ENCODE assay signal across 12 cellular contexts in genomic region chr1:181095260-181095659, GRCh38. TPM values are rescaled to one million over a fixed set of nuclear protein-coding genes. Genes with fewer than 3 reads are reported as not detected.
DNase-seq lines count a peak whose midpoint lies in the region; ATAC-seq and TF ChIP-seq lines count a peak whose summit lies in the region.
"Had no signal": no experiment of that assay in that cellular context is flagged by ENCODE, and none has a peak within 500 bp of the region (broad histone marks: within the 10 kb centered on the region; RNA-seq: fewer than 3 reads in every experiment).

No MANE protein-coding gene starts in this region.

- H3K9me3 Mint-ChIP-seq in chondrocyte (ENCODE audit: low read depth) = no peaks in the 10 kb centered on the region
- no peaks in the 10 kb centered on the region for H3K9me3 Mint-ChIP-seq in nephron
- no peaks in the 10 kb centered on the region for H3K9me3 Mint-ChIP-seq in type B pancreatic cell

- H3K4me3 Mint-ChIP-seq in chondrocyte (ENCODE audit: unreplicated experiment) (peak overlapping the region; percentile 46), nephron (peak overlapping the region in 2 of 3 experiments; percentile 43 to 48), type B pancreatic cell (peak overlapping the region; percentile 7)

- intact Hi-C loops in left ventricle myocardium inferior (cut with micrococcal nuclease) = no loop called here
- intact Hi-C loops in left cardiac atrium (cut with DNase I) = no loop called here

- peaks cover 91% of the 10 kb centered on the region for H3K4me1 ChIP-seq in left ventricle myocardium inferior
- peaks cover 48% of the 10 kb centered on the region for H3K4me1 ChIP-seq in HAP-1

- ATAC-seq in left cardiac atrium (no peak), GM18907 (IDR thresholded peaks at IDR 0.05; ENCODE audit: unreplicated experiment) (no peak)
- ATAC-seq: esophagus mucosa, left colon, right lobe of liver had no signal

- H3K9me3 ChIP-seq in left ventricle myocardium inferior (replicated peaks) = no peaks in the 10 kb centered on the region
- no peaks in the 10 kb centered on the region for H3K9me3 ChIP-seq in HAP-1
- H3K9me3 ChIP-seq: right lobe of liver had no signal

- TF ChIP-seq CTCF in left ventricle myocardium inferior (IDR thresholded peaks at IDR 0.05; ENCODE audit: borderline replicate concordance) (no peak), chondrocyte (IDR thresholded peaks at IDR 0.05) (no peak), nephron (IDR thresholded peaks at IDR 0.05; ENCODE audit: unreplicated experiment in 3 of 3) (no peak), type B pancreatic cell (conservative IDR thresholded peaks at IDR 0.05) (no peak)

- H3K36me3 Mint-ChIP-seq in chondrocyte (ENCODE audit: low read depth) (peaks cover 6% of the 10 kb centered on the region), nephron (ENCODE audit: low read depth) (peaks cover 4% of the 10 kb centered on the region), type B pancreatic cell (peaks cover 9% of the 10 kb centered on the region)

- H3K36me3 ChIP-seq in left ventricle myocardium inferior (peaks cover 7% of the 10 kb centered on the region), HAP-1 (replicated peaks) (no peaks in the 10 kb centered on the region; the same call in 1 of the 2 replicates)
- H3K36me3 ChIP-seq: right lobe of liver had no signal

- in situ Hi-C loops in HAP-1 (cut with MboI; ENCODE audit: low sequenced_read_pairs) = no loop called here

- H3K27me3 Mint-ChIP-seq in chondrocyte (ENCODE audit: low read depth) (no peaks in the 10 kb centered on the region), nephron (ENCODE audit: low read depth) (no peaks in the 10 kb centered on the region), type B pancreatic cell (peaks cover 7% of the 10 kb centered on the region)

- H3K4me1 Mint-ChIP-seq in chondrocyte (ENCODE audit: low read depth) (peaks cover 93% of the 10 kb centered on the region), nephron (peaks cover 90% of the 10 kb centered on the region), type B pancreatic cell (ENCODE audit: unreplicated experiment) (peaks cover 71% of the 10 kb centered on the region)

- H3K27ac ChIP-seq in left ventricle myocardium inferior (replicated peaks) = peak overlapping the region; percentile 78
- H3K27ac ChIP-seq: right lobe of liver had no signal

- DNase-seq in left ventricle myocardium inferior (no peak), left cardiac atrium (no peak), chondrocyte (ENCODE audit: low spot score) (no peak), type B pancreatic cell (ENCODE audit: extremely low spot score, unreplicated experiment) (no peak), midbrain (lab: John Stamatoyannopoulos, UW) (no peak), HAP-1 (ENCODE audit: low spot score in 2 of 2) (no peak)
- DNase-seq: left colon, NCI-H748 treated with DMSO at 0.1 percent for 48 hours, right lobe of liver had no signal

- peak overlapping the region; percentile 93 for H3K27ac Mint-ChIP-seq in chondrocyte (ENCODE audit: unreplicated experiment)
- peak overlapping the region; percentile 87 to 99 (median 98) for H3K27ac Mint-ChIP-seq in nephron
- H3K27ac Mint-ChIP-seq in type B pancreatic cell = peak overlapping the region; percentile 65

- H3K27me3 ChIP-seq in left ventricle myocardium inferior (ENCODE audit: low read depth) = no peaks in the 10 kb centered on the region
- H3K27me3 ChIP-seq in HAP-1 (ENCODE audit: low read depth) = no peaks in the 10 kb centered on the region
- H3K27me3 ChIP-seq: right lobe of liver had no signal

- H3K4me3 ChIP-seq in left ventricle myocardium inferior (peak overlapping the region; percentile 13), HAP-1 (no peak overlapping the region)
- H3K4me3 ChIP-seq: right lobe of liver had no signal

RNA-seq across cellular contexts. Expression of gene IER5, which starts 6.8 kb away (rescaled TPM):
- total RNA-seq in left ventricle myocardium inferior (22.1 TPM), left cardiac atrium (10 to 100 TPM; 15.7 to 25.0 TPM), chondrocyte (15.6 to 23.6 TPM (median 16.6 TPM) in 3 replicates), type B pancreatic cell (ENCODE audit: low replicate concordance) (16.6 and 27.7 TPM in 2 replicates)
